Comparison of ENCODE assay signal across 1 cellular context in the genomic region with DNA sequence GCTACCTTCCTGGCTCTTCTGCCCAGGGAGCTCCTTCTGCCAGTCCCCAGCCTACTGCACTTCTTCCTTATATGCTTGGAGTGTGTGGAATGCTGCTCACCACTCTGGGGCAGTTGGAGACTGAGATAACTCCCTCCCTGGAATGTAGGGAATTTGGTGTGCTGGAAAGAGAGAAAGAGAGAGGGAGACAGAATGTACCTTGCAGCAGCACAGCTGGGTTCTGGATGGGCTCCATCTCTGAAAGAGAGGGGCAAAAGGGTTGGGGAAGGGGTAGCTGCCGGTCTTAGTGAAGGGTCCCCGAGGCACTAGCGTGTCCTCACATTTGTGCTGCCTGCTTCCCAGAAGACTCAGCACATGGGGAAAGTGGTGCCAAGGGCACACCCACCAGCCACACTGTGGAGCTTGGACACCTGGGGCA.
TF ChIP-seq lines count a peak whose summit lies in the region.

No MANE protein-coding gene starts in this region.

TF ChIP-seq in IMR-90, 13 proteins besides CTCF, POLR2A, EP300 and RAD21:
- TF ChIP-seq, protein P1, sequence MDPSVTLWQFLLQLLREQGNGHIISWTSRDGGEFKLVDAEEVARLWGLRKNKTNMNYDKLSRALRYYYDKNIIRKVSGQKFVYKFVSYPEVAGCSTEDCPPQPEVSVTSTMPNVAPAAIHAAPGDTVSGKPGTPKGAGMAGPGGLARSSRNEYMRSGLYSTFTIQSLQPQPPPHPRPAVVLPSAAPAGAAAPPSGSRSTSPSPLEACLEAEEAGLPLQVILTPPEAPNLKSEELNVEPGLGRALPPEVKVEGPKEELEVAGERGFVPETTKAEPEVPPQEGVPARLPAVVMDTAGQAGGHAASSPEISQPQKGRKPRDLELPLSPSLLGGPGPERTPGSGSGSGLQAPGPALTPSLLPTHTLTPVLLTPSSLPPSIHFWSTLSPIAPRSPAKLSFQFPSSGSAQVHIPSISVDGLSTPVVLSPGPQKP (IDR thresholded peaks at IDR 0.05; ENCODE audit: borderline replicate concordance, low read depth, low read length) = no peak
- TF ChIP-seq MAZ (IDR thresholded peaks at IDR 0.05; ENCODE audit: borderline replicate concordance, low read depth, low read length) (no peak), NFE2L2 (IDR thresholded peaks at IDR 0.05; ENCODE audit: low read depth, low read length) (no peak), CHD1 (IDR thresholded peaks at IDR 0.05; ENCODE audit: low read depth, low read length) (no peak), FOS (IDR thresholded peaks at IDR 0.05; ENCODE audit: low read depth, low read length) (no peak), MXI1 (IDR thresholded peaks at IDR 0.05; ENCODE audit: borderline replicate concordance, low read depth, low read length) (no peak), CEBPB (IDR thresholded peaks at IDR 0.05; ENCODE audit: low read depth, low read length) (no peak), SMC3 (IDR thresholded peaks at IDR 0.05; ENCODE audit: low read depth, low read length) (no peak), BHLHE40 (IDR thresholded peaks at IDR 0.05; ENCODE audit: low read depth, low read length) (no peak), RFX5 (IDR thresholded peaks at IDR 0.05; ENCODE audit: low read depth, low read length) (no peak), MAFK (IDR thresholded peaks at IDR 0.05; ENCODE audit: low read depth, low read length) (no peak), RCOR1 (IDR thresholded peaks at IDR 0.05; ENCODE audit: insufficient replicate concordance, low read length) (no peak)
- TF ChIP-seq, protein P2, sequence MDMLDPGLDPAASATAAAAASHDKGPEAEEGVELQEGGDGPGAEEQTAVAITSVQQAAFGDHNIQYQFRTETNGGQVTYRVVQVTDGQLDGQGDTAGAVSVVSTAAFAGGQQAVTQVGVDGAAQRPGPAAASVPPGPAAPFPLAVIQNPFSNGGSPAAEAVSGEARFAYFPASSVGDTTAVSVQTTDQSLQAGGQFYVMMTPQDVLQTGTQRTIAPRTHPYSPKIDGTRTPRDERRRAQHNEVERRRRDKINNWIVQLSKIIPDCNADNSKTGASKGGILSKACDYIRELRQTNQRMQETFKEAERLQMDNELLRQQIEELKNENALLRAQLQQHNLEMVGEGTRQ (IDR thresholded peaks at IDR 0.05; ENCODE audit: low read depth, low read length) = no peak
TF ChIP-seq in IMR-90: peak in this region for 0.
